In genomic region chr7:66683770-66684123, GRCh38 we compare ENCODE assay signal across 13 cellular contexts. TPM values are rescaled to one million over a fixed set of nuclear protein-coding genes. Genes with fewer than 3 reads are reported as not detected.
DNase-seq lines count a peak whose midpoint lies in the region; ATAC-seq and TF ChIP-seq lines count a peak whose summit lies in the region.
"Had no signal": no experiment of that assay in that cellular context is flagged by ENCODE, and none has a peak within 500 bp of the region (broad histone marks: within the 10 kb centered on the region; RNA-seq: fewer than 3 reads in every experiment).

No MANE protein-coding gene starts in this region.

- peaks cover 31% of the 10 kb centered on the region for H3K4me1 ChIP-seq in Karpas-422 (ENCODE audit: low read length)

- H3K4me3 ChIP-seq in AG04449 (ENCODE audit: low read depth, low read length) (peak overlapping the region; percentile 6; the same call in 1 of the 2 replicates), Karpas-422 (ENCODE audit: low read length) (no peak overlapping the region)

- peak overlapping the region; percentile 98 for H3K27ac Mint-ChIP-seq in HFFc6
- peak overlapping the region in 3 of 5 experiments; percentile 42 to 62 (median 56) for H3K27ac Mint-ChIP-seq in brain
- H3K27ac Mint-ChIP-seq: stimulated activated naive CD8-positive, alpha-beta T cell treated with anti-CD3 and anti-CD28 coated beads, Interleukin-15, amount 100 ng/mL, for 72 hours had no signal

- H3K4me3 Mint-ChIP-seq in HFFc6 (peak overlapping the region; percentile 92), brain (peak overlapping the region; percentile 68 to 92 (median 81))

- POLR2A ChIA-PET in AG04449 (lab: Yijun Ruan, JAX) = interaction anchor here (0.9 to 1.5 kb wide), 3 partner anchors 17 to 57 kb away, joined by 3 to 4 read pairs (median 3); partner anchors contain the start of gene RABGEF1

- DNase-seq in AG04449 (ENCODE audit: low read depth, low spot score) (no peak), HFFc6 (no peak), mesenteric fat pad (ENCODE audit: low spot score) (peak; percentile 37), Karpas-422 (no peak)
- DNase-seq: amygdala; effector CD4-positive, alpha-beta T cell; stimulated activated CD4-positive, alpha-beta T cell treated with anti-CD3 and anti-CD28 coated beads, Interleukin-2, amount 100 ng/mL, for 48 hours; SW 1271 had no signal

- peaks cover 37% of the 10 kb centered on the region for H3K4me1 Mint-ChIP-seq in HFFc6 (ENCODE audit: low read depth)
- H3K4me1 Mint-ChIP-seq in brain = peaks cover 60% of the 10 kb centered on the region

- H3K27ac ChIP-seq in Karpas-422 (ENCODE audit: low read length) = no peak overlapping the region

- no peaks in the 10 kb centered on the region for H3K9me3 ChIP-seq in Karpas-422 (ENCODE audit: low read length)

- H3K27me3 ChIP-seq in Karpas-422 (ENCODE audit: low read length) = no peaks in the 10 kb centered on the region

- H3K9ac ChIP-seq in Karpas-422 (ENCODE audit: low read length) = no peak overlapping the region

- peaks cover 91% of the 10 kb centered on the region for H3K79me2 ChIP-seq in Karpas-422 (ENCODE audit: low read length)

- H3K36me3 Mint-ChIP-seq in HFFc6 (ENCODE audit: low read depth) (peaks cover 35% of the 10 kb centered on the region), brain (peaks cover 28% of the 10 kb centered on the region)

- ATAC-seq in HG02840 (IDR thresholded peaks at IDR 0.05; ENCODE audit: low FRiP score, unreplicated experiment) (no peak), GM21381 (IDR thresholded peaks at IDR 0.05; ENCODE audit: unreplicated experiment) (no peak), HG03469 (IDR thresholded peaks at IDR 0.05; ENCODE audit: unreplicated experiment) (no peak)
- ATAC-seq: stimulated activated naive CD8-positive, alpha-beta T cell treated with anti-CD3 and anti-CD28 coated beads, Interleukin-15, amount 100 ng/mL, for 72 hours had no signal

- TF ChIP-seq CTCF in AG04449 (IDR thresholded peaks at IDR 0.05; ENCODE audit: insufficient read depth, low read length, missing control alignments) = no peak
- no peak for TF ChIP-seq CTCF in HFFc6 (IDR thresholded peaks at IDR 0.05)
- TF ChIP-seq CTCF in brain (conservative IDR thresholded peaks at IDR 0.05) = no peak

- peaks cover 13% of the 10 kb centered on the region for H3K9me3 Mint-ChIP-seq in HFFc6
- H3K9me3 Mint-ChIP-seq in brain = peaks cover 9 to 15% (median 13%) of the 10 kb centered on the region in 5 experiments

- H3K36me3 ChIP-seq in Karpas-422 (ENCODE audit: insufficient read depth, low read length) = peaks cover 7% of the 10 kb centered on the region; the same call in 1 of the 2 replicates

- H3K9me2 ChIP-seq in Karpas-422 (replicated peaks; ENCODE audit: insufficient read depth, low read length) = no peaks in the 10 kb centered on the region

- no peak overlapping the region for H2AFZ ChIP-seq in Karpas-422 (ENCODE audit: low read length)

- CTCF ChIA-PET in AG04449 (lab: Yijun Ruan, JAX) = interaction anchor here (0.6 kb wide), 1 partner anchor 653 kb away, joined by 3 read pairs; no protein-coding TSS in a partner anchor

- H3K27me3 Mint-ChIP-seq in HFFc6 (ENCODE audit: insufficient read depth) (peaks cover 1% of the 10 kb centered on the region), brain (peaks cover 7% of the 10 kb centered on the region)
- H3K27me3 Mint-ChIP-seq: stimulated activated naive CD8-positive, alpha-beta T cell treated with anti-CD3 and anti-CD28 coated beads, Interleukin-15, amount 100 ng/mL, for 72 hours had no signal

- no peaks in the 10 kb centered on the region for H4K20me1 ChIP-seq in Karpas-422 (ENCODE audit: insufficient read depth, low read depth, low read length)

- H3K4me2 ChIP-seq in Karpas-422 (ENCODE audit: low read depth, low read length, poor library complexity, severe bottlenecking) = no peak overlapping the region

RNA-seq across cellular contexts. Expression of gene KCTD7, which starts 55.1 kb away (rescaled TPM):
- total RNA-seq in HFFc6 (2021; fragmentation: NEBNext Ultra II Directional; extraction: Animal tissue kit (Norgen Biotek cat#: 25700)) = 10 to 100 TPM in 3 of 6 experiments, 1 to 10 TPM in 3; 8.2 to 11.8 (median 10.1) TPM
- 21.5 TPM for polyA plus RNA-seq in brain (ENCODE audit: insufficient read depth, low read depth, low replicate concordance)
- 7.9 TPM for total RNA-seq in mesenteric fat pad
- 20.9 and 23.2 TPM in 2 replicates for total RNA-seq in Karpas-422 (2014; rRNA removed; shearing (Covaris generic); ENCODE audit: low replicate concordance)

RNA-seq across cellular contexts. Expression of gene RABGEF1, which starts 56.8 kb away (rescaled TPM):
- total RNA-seq in HFFc6 (2021; fragmentation: NEBNext Ultra II Directional; extraction: Animal tissue kit (Norgen Biotek cat#: 25700)) = 10 to 100 TPM; 38.6 to 45.3 (median 42.5) TPM
- polyA plus RNA-seq in brain (ENCODE audit: insufficient read depth, low read depth, low replicate concordance) = 16.6 TPM
- 41.1 TPM for total RNA-seq in mesenteric fat pad
- total RNA-seq in Karpas-422 (2014; rRNA removed; shearing (Covaris generic); ENCODE audit: low replicate concordance) = 17.8 and 26.1 TPM in 2 replicates
